Comparison of ENCODE assay signal across 2 cellular contexts in genomic region chr3:192413461-192413860, GRCh38.
TF ChIP-seq lines count a peak whose summit lies in the region.

No MANE protein-coding gene starts in this region.

TF ChIP-seq in A549, 52 proteins besides CTCF, POLR2A, EP300 and RAD21 (continued from another document):
- no peak for TF ChIP-seq PHF8 (IDR thresholded peaks at IDR 0.05; ENCODE audit: borderline replicate concordance, low read depth)

TF ChIP-seq in endothelial cell of umbilical vein, 7 proteins besides CTCF, POLR2A, EP300 and RAD21 (continued from another document):
- no peak for TF ChIP-seq EZH2 (IDR thresholded peaks at IDR 0.05; ENCODE audit: borderline replicate concordance, low read depth, low read length, severe bottlenecking)
